Comparison of ENCODE assay signal across 13 cellular contexts in genomic region chr10:61936770-61937169, GRCh38. TPM values are rescaled to one million over a fixed set of nuclear protein-coding genes. Genes with fewer than 3 reads are reported as not detected.
A peak's percentile ranks its signal among the peaks of the same experiment; 100 is the strongest.
DNase-seq lines count a peak whose midpoint lies in the region; ATAC-seq and TF ChIP-seq lines count a peak whose summit lies in the region.
"Had no signal": no experiment of that assay in that cellular context is flagged by ENCODE, and none has a peak within 500 bp of the region (broad histone marks: within the 10 kb centered on the region; RNA-seq: fewer than 3 reads in every experiment).

No MANE protein-coding gene starts in this region.

- H3K27me3 Mint-ChIP-seq in activated CD4-positive, alpha-beta T cell treated with anti-CD3 and anti-CD28 coated beads, Interleukin-2, amount 10 ng/mL, durations not matched to agents 24 days and 14 days = no peaks in the 10 kb centered on the region

- H3K4me3 ChIP-seq in thoracic aorta = no peak overlapping the region
- H3K4me3 ChIP-seq: upper lobe of right lung had no signal

- H3K36me3 ChIP-seq in thoracic aorta = no peaks in the 10 kb centered on the region
- H3K36me3 ChIP-seq: upper lobe of right lung had no signal

- peak overlapping the region; percentile 92 for H3K27ac Mint-ChIP-seq in activated CD4-positive, alpha-beta T cell treated with anti-CD3 and anti-CD28 coated beads, Interleukin-2, amount 10 ng/mL, durations not matched to agents 24 days and 14 days

- DNase-seq in activated CD4-positive, alpha-beta T cell treated with anti-CD3 and anti-CD28 coated beads, Interleukin-2, amount 10 ng/mL, durations not matched to agents 24 days and 14 days = no peak
- no peak for DNase-seq in activated CD4-positive, alpha-beta T cell treated with anti-CD3 and anti-CD28 coated beads, Interleukin-2, amount 50 U/mL, for 1 hour
- DNase-seq in left colon = no peak
- DNase-seq in thoracic aorta (ENCODE audit: low spot score) = no peak
- DNase-seq in foreskin melanocyte = no peak
- no peak for DNase-seq in NCI-H2171 (lab: John Stamatoyannopoulos, UW)
- DNase-seq: caudate nucleus, DMS79 treated with DMSO at 0.1 percent for 48 hours, NCI-H2171 treated with DMSO at 0.1 percent for 48 hours, right cardiac atrium, upper lobe of right lung had no signal

- no peaks in the 10 kb centered on the region for H3K9me3 Mint-ChIP-seq in activated CD4-positive, alpha-beta T cell treated with anti-CD3 and anti-CD28 coated beads, Interleukin-2, amount 10 ng/mL, durations not matched to agents 24 days and 14 days

- H3K4me1 ChIP-seq in thoracic aorta (ENCODE audit: control insufficient read depth in 1 of 2, low read depth in 2 of 2) = peaks cover 45 to 50% of the 10 kb centered on the region in 2 donors

- peak overlapping the region; percentile 55 for H3K4me3 Mint-ChIP-seq in activated CD4-positive, alpha-beta T cell treated with anti-CD3 and anti-CD28 coated beads, Interleukin-2, amount 10 ng/mL, durations not matched to agents 24 days and 14 days

- intact Hi-C loops in activated CD4-positive, alpha-beta T cell treated with anti-CD3 and anti-CD28 coated beads, Interleukin-2, amount 10 ng/mL, durations not matched to agents 24 days and 14 days (cut with micrococcal nuclease) = loop anchor here (1.0 to 2.0 kb wide), 2 partner anchors 14 to 32 kb away; no protein-coding TSS in a partner anchor
- intact Hi-C loops in left colon (cut with DNase I, micrococcal nuclease) = no loop called here

- ATAC-seq in left colon (peak; percentile 44), thoracic aorta (ENCODE audit: insufficient number of reproducible peaks, low FRiP score, low read depth) (no peak), GM19455 (IDR thresholded peaks at IDR 0.05; ENCODE audit: unreplicated experiment) (no peak)
- ATAC-seq: right cardiac atrium had no signal

- H3K4me1 Mint-ChIP-seq in activated CD4-positive, alpha-beta T cell treated with anti-CD3 and anti-CD28 coated beads, Interleukin-2, amount 10 ng/mL, durations not matched to agents 24 days and 14 days = peaks cover 74% of the 10 kb centered on the region

- peaks cover 49% of the 10 kb centered on the region for H3K36me3 Mint-ChIP-seq in activated CD4-positive, alpha-beta T cell treated with anti-CD3 and anti-CD28 coated beads, Interleukin-2, amount 10 ng/mL, durations not matched to agents 24 days and 14 days (ENCODE audit: low read depth)

- H3K9me3 ChIP-seq in thoracic aorta = peaks cover 5% of the 10 kb centered on the region
- H3K9me3 ChIP-seq: upper lobe of right lung had no signal

- TF ChIP-seq CTCF in VCaP (conservative IDR thresholded peaks at IDR 0.05) (no peak), thoracic aorta (IDR thresholded peaks at IDR 0.05) (no peak)

- H3K27me3 ChIP-seq in thoracic aorta (replicated peaks; ENCODE audit: insufficient read depth) = no peaks in the 10 kb centered on the region
- H3K27me3 ChIP-seq: upper lobe of right lung had no signal

- H3K27ac ChIP-seq in VCaP (peak overlapping the region; percentile 90), thoracic aorta (peak overlapping the region; percentile 32 to 66)

RNA-seq across cellular contexts. Expression of gene ARID5B, which starts 35.3 kb away (rescaled TPM):
- total RNA-seq in activated CD4-positive, alpha-beta T cell treated with anti-CD3 and anti-CD28 coated beads, Interleukin-2, amount 10 ng/mL, durations not matched to agents 24 days and 14 days = 56.9 and 58.2 TPM in 2 replicates
- total RNA-seq in left colon (10 to 100 TPM; 20.0 to 20.5 TPM), thoracic aorta (10 to 100 TPM; 60.7 to 80.4 TPM)
